Comparison of ENCODE assay signal across 17 cellular contexts in genomic region chr9:117595650-117596049, GRCh38.
DNase-seq lines count a peak whose midpoint lies in the region; ATAC-seq, FAIRE-seq and TF ChIP-seq lines count a peak whose summit lies in the region.
"Had no signal": no experiment of that assay in that cellular context is flagged by ENCODE, and none has a peak within 500 bp of the region (broad histone marks: within the 10 kb centered on the region; RNA-seq: fewer than 3 reads in every experiment).

No MANE protein-coding gene starts in this region.

- H3K4ac ChIP-seq in H1 (replicated peaks; ENCODE audit: insufficient read length, low read depth, low read length) = no peak overlapping the region

- H4K91ac ChIP-seq in H1 (replicated peaks; ENCODE audit: insufficient read length, low read length) = no peak overlapping the region

- DNase-seq in H1 (ENCODE audit: low read depth in 1 of 2, low spot score in 2 of 2) (no peak), HT-29 (ENCODE audit: low spot score) (no peak), NCI-H1092 treated with DMSO at 0.1 percent for 48 hours (lab: John Stamatoyannopoulos, UW) (no peak)
- DNase-seq: C1 segment of cervical spinal cord; Calu3; CD4-positive, alpha-beta memory T cell; COR-L47; DMS53; DMS79 treated with DMSO at 0.1 percent for 48 hours; GF-D8; HFFc6 had no signal

- no peak for FAIRE-seq in H1 (lab: Jason Lieb, UNC)
- FAIRE-seq: GM12891, GM18507 had no signal

- no peak overlapping the region for H4K8ac ChIP-seq in H1 (ENCODE audit: extremely low read depth, insufficient read depth, low read length)

- no peak overlapping the region for H2BK15ac ChIP-seq in H1 (ENCODE audit: low read length)

- no peak overlapping the region for H3K18ac ChIP-seq in H1 (ENCODE audit: extremely low read depth, low read length)

- H3K4me3 ChIP-seq in HUES48 (ENCODE audit: low read depth, low read length) = no peak overlapping the region
- peak overlapping the region in 1 of 4 experiments; percentile 15; a peak in 1 of 8 replicates for H3K4me3 ChIP-seq in H1 (ENCODE audit: extremely low read depth in 1 of 4, insufficient read depth in 2 of 4, low read depth in 3 of 4, low read length in 4 of 4)
- peak overlapping the region; percentile 2 for H3K4me3 ChIP-seq in neural cell (ENCODE audit: low read length)
- H3K4me3 ChIP-seq: HAP-1 had no signal

- TF ChIP-seq EP300 in H1 (IDR thresholded peaks at IDR 0.05; ENCODE audit: borderline replicate concordance in 1 of 2, low read depth in 2 of 2, low read length in 2 of 2) = no peak
- TF ChIP-seq EP300 in neural cell (conservative IDR thresholded peaks at IDR 0.05; ENCODE audit: poor library complexity, severe bottlenecking) = peak; percentile 33

- no peaks in the 10 kb centered on the region for H4K20me1 ChIP-seq in H1 (replicated peaks in 1 of 2; ENCODE audit: control insufficient read depth in 1 of 2, insufficient read depth in 2 of 2, low read length in 2 of 2)
- H4K20me1 ChIP-seq in neural cell (ENCODE audit: insufficient read depth) = no peaks in the 10 kb centered on the region

- H3K79me1 ChIP-seq in H1 (ENCODE audit: low read depth, low read length) = no peaks in the 10 kb centered on the region

- TF ChIP-seq RAD21 in H1 (IDR thresholded peaks at IDR 0.05 in 1 of 2, conservative IDR thresholded peaks at IDR 0.05 in 1 of 2; ENCODE audit: low read depth in 2 of 2, low read length in 2 of 2) (no peak), neural cell (conservative IDR thresholded peaks at IDR 0.05) (no peak)

- no peaks in the 10 kb centered on the region for H3K9me2 ChIP-seq in neural cell (ENCODE audit: insufficient read depth, low read length)

- no peaks in the 10 kb centered on the region for H3F3A ChIP-seq in neural cell (ENCODE audit: insufficient read depth, low read length, poor library complexity, severe bottlenecking)

- H2BK12ac ChIP-seq in H1 (ENCODE audit: low read depth, low read length) = no peak overlapping the region

- no peaks in the 10 kb centered on the region for H3K9me3 ChIP-seq in HUES48 (ENCODE audit: control insufficient read depth, insufficient read depth, low read length)
- no peaks in the 10 kb centered on the region for H3K9me3 ChIP-seq in H1 (ENCODE audit: insufficient read depth in 2 of 2, low read depth in 1 of 2, low read length in 1 of 2)
- H3K9me3 ChIP-seq in neural cell (ENCODE audit: low read length) = peaks cover 4% of the 10 kb centered on the region
- H3K9me3 ChIP-seq: HAP-1 had no signal

- peaks cover 30% of the 10 kb centered on the region for H3K4me1 ChIP-seq in HUES48 (ENCODE audit: control insufficient read depth, insufficient read depth, low read length)
- peaks cover 0 to 16% (median 2%) of the 10 kb centered on the region in 4 experiments; a peak in 3 of 7 replicates for H3K4me1 ChIP-seq in H1 (replicated peaks in 1 of 4; ENCODE audit: control insufficient read depth in 3 of 4, insufficient read depth in 4 of 4, low read length in 3 of 4)

- H2BK120ac ChIP-seq in H1 (replicated peaks; ENCODE audit: low read depth, low read length) = no peak overlapping the region

- H3K4me2 ChIP-seq in H1 (ENCODE audit: insufficient read depth in 1 of 2, low read depth in 2 of 2, low read length in 2 of 2) (peak overlapping the region; percentile 24 to 28; a peak in 3 of 4 replicates), neural cell (ENCODE audit: low read length) (no peak overlapping the region)

- H3K36me3 ChIP-seq in HUES48 (ENCODE audit: control insufficient read depth, insufficient read depth, low read length) = no peaks in the 10 kb centered on the region
- H3K36me3 ChIP-seq in H1 (ENCODE audit: control insufficient read depth in 2 of 4, insufficient read depth in 4 of 4, low read length in 3 of 4) = no peaks in the 10 kb centered on the region
- no peaks in the 10 kb centered on the region for H3K36me3 ChIP-seq in neural cell (ENCODE audit: insufficient read depth, low read length)
- H3K36me3 ChIP-seq: HAP-1 had no signal

- 73% methylated on average over 3 of the region's 3 CpGs; no CpG with 5 or more reads in 1 of the 2 experiments for WGBS in H1 (ENCODE audit: extremely low coverage in 1 of 2, insufficient coverage in 1 of 2, insufficient read length in 1 of 2, insufficient replicate concordance in 2 of 2, low coverage in 1 of 2, low lambda C conversion rate in 2 of 2, missing lambda C conversion rate in 1 of 2), 2 experiments

- H3K23me2 ChIP-seq in H1 (ENCODE audit: low read depth, low read length) = no peaks in the 10 kb centered on the region

- H2AFZ ChIP-seq in H1 (ENCODE audit: low read length) (no peak overlapping the region), neural cell (ENCODE audit: low read depth, low read length) (no peak overlapping the region)

- H3K79me2 ChIP-seq in H1 (ENCODE audit: control insufficient read depth in 1 of 2, insufficient read depth in 2 of 2, low read length in 2 of 2) = no peaks in the 10 kb centered on the region
- H3K79me2 ChIP-seq in neural cell (replicated peaks; ENCODE audit: insufficient read depth, low read length) = no peaks in the 10 kb centered on the region

- H3K9ac ChIP-seq in HUES48 (ENCODE audit: low read depth, low read length) (no peak overlapping the region), H1 (replicated peaks in 1 of 4; ENCODE audit: extremely low read depth in 1 of 4, low read depth in 3 of 4, low read length in 3 of 4) (no peak overlapping the region), neural cell (ENCODE audit: low read length) (no peak overlapping the region)

- POLR2A ChIA-PET in H1 (lab: Charles Lee; ENCODE audit: partially characterized antibody) = no interaction called here

- no peak overlapping the region for H2BK20ac ChIP-seq in H1 (ENCODE audit: low read length)

- H3K27me3 ChIP-seq in HUES48 (ENCODE audit: control insufficient read depth, insufficient read depth, low read length) = no peaks in the 10 kb centered on the region
- H3K27me3 ChIP-seq in H1 (replicated peaks in 1 of 4; ENCODE audit: control insufficient read depth in 3 of 4, extremely low read depth in 1 of 4, insufficient read depth in 3 of 4, low read length in 3 of 4) = no peaks in the 10 kb centered on the region
- H3K27me3 ChIP-seq in neural cell (ENCODE audit: insufficient read depth, low read depth, low read length) = no peaks in the 10 kb centered on the region

- H3K14ac ChIP-seq in H1 (ENCODE audit: insufficient read length) = no peak overlapping the region

- TF ChIP-seq CTCF in H1 (IDR thresholded peaks at IDR 0.05; ENCODE audit: control extremely low read depth in 1 of 3, insufficient read depth in 1 of 3, low read depth in 1 of 3, low read length in 3 of 3) (no peak), neural cell (IDR thresholded peaks at IDR 0.05; ENCODE audit: poor library complexity, severe bottlenecking) (no peak)

- TF ChIP-seq POLR2A in H1 (IDR thresholded peaks at IDR 0.05; ENCODE audit: control extremely low read depth in 1 of 2, low read depth in 2 of 2, low read length in 2 of 2) = no peak

- H3K23ac ChIP-seq in H1 (ENCODE audit: insufficient read length) = no peak overlapping the region

- no peak overlapping the region for H2AK5ac ChIP-seq in H1 (ENCODE audit: low read depth, low read length)

- no peak for ATAC-seq in GM19023 (IDR thresholded peaks at IDR 0.05; ENCODE audit: unreplicated experiment)

- H2BK5ac ChIP-seq in H1 (ENCODE audit: low read depth, low read length) = no peak overlapping the region

- CTCF ChIA-PET in H1 (lab: Charles Lee; ENCODE audit: partially characterized antibody) = interaction anchor here (0.6 to 1.0 kb wide), 2 partner anchors 26 to 434 kb away, joined by 3 read pairs; no protein-coding TSS in a partner anchor

- no peak overlapping the region for H4K5ac ChIP-seq in H1 (ENCODE audit: insufficient read length, low read depth, low read length)

- no peak overlapping the region for H3K56ac ChIP-seq in H1 (replicated peaks; ENCODE audit: insufficient read length, low read depth, low read length)

- H3K27ac ChIP-seq in HUES48 (ENCODE audit: low read depth, low read length) (peak overlapping the region; percentile 1), H1 (ENCODE audit: low read depth, low read length) (no peak overlapping the region), neural cell (ENCODE audit: low read length) (peak overlapping the region; percentile 65)

TF ChIP-seq in H1, 55 proteins besides CTCF, POLR2A, EP300 and RAD21 (continues in another document):
- no peak for TF ChIP-seq SP2 (IDR thresholded peaks at IDR 0.05; ENCODE audit: low read length)
- no peak for TF ChIP-seq HDAC6 (IDR thresholded peaks at IDR 0.05; ENCODE audit: low read depth, low read length)
- TF ChIP-seq NANOG (IDR thresholded peaks at IDR 0.05; ENCODE audit: insufficient read depth, low read depth, low read length, poor library complexity, severe bottlenecking) = no peak

TF ChIP-seq in neural cell, 6 proteins besides CTCF, POLR2A, EP300 and RAD21:
- TF ChIP-seq MXI1 (conservative IDR thresholded peaks at IDR 0.05; ENCODE audit: poor library complexity, severe bottlenecking) = no peak
- peak; percentile 99 for TF ChIP-seq REST (IDR thresholded peaks at IDR 0.05; ENCODE audit: borderline replicate concordance)
- TF ChIP-seq POLR2AphosphoS5 (IDR thresholded peaks at IDR 0.05) = peak; percentile 5
